In the genomic region with DNA sequence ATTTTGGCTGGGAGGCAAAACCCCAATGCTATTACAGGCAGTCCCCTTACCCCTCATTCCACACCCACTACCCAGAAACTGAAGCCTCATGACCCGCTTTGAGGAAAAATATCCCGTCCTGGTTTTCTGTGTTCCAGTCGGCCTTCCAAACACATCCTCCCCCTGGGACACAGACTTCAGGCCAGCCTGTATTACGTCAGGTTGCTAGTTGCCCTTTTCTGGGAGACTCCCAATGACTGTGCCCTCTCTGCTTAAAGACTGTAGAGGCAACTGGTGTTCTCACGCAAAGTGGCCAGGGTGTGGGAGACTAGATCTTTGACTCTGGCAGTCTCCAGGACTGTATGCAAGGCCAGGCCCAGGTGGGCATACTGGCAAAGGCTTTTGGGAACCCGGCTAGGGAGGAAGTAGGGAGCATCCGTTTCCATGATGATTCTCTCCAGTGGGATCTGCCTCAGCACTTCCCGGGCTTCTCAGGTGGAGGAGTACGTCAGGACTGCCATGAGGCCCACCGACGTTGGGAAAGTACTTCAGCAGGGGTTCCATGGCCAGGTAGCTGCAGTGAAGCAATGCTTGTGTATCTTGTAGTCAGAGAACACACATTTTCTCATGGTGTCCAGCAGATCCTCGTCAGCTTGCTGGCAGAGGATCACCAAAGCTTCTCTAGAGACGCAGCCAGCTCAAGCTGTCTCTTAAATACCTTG, we compare ENCODE assay signal across 14 cellular contexts.
"Had no signal": no experiment of that assay in that cellular context is flagged by ENCODE, and none has a peak within 500 bp of the region (broad histone marks: within the 10 kb centered on the region; RNA-seq: fewer than 3 reads in every experiment).

No MANE protein-coding gene starts in this region.

- H3K27me3 ChIP-seq: esophagus squamous epithelium, neural progenitor cell, ovary, tibial nerve had no signal

- H2AFZ ChIP-seq: neural progenitor cell had no signal

- H3K9ac ChIP-seq: neural progenitor cell had no signal

- ATAC-seq: activated CD8-positive, alpha-beta T cell treated with anti-CD3 and anti-CD28 coated beads for 36 hours; stimulated activated memory B cell treated with anti-CD40 and anti-IgM and Interleukin-4, amounts not matched to agents 10 μg/mL and 1 μg/mL and 100 μg/mL, for 72 hours; T-helper 17 cell had no signal

- H3K27ac Mint-ChIP-seq: activated CD8-positive, alpha-beta T cell treated with anti-CD3 and anti-CD28 coated beads for 36 hours; activated T-helper 1 cell treated with anti-CD3 and anti-CD28 coated beads, Interleukin-12 subunit alpha, Interleukin-12 subunit beta, Interleukin-2, Interleukin-4 antibody, amounts not matched to agents 30 ng/mL and 10 ng/mL and 1 ng/mL, durations not matched to agents 14 hours and 24 hours and 36 hours; neural progenitor cell; stimulated activated memory B cell treated with anti-CD40 and anti-IgM and Interleukin-4, amounts not matched to agents 10 μg/mL and 1 μg/mL and 100 μg/mL, for 72 hours; T-helper 17 cell had no signal

- H3K4me3 ChIP-seq: esophagus squamous epithelium, lung, neural progenitor cell, ovary, tibial nerve had no signal

- H3K27me3 Mint-ChIP-seq: activated CD8-positive, alpha-beta T cell treated with anti-CD3 and anti-CD28 coated beads for 36 hours; stimulated activated memory B cell treated with anti-CD40 and anti-IgM and Interleukin-4, amounts not matched to agents 10 μg/mL and 1 μg/mL and 100 μg/mL, for 72 hours; T-helper 17 cell had no signal

- H3K9me3 Mint-ChIP-seq: activated T-helper 1 cell treated with anti-CD3 and anti-CD28 coated beads, Interleukin-12 subunit alpha, Interleukin-12 subunit beta, Interleukin-2, Interleukin-4 antibody, amounts not matched to agents 30 ng/mL and 10 ng/mL and 1 ng/mL, durations not matched to agents 14 hours and 24 hours and 36 hours; immature natural killer cell; stimulated activated memory B cell treated with anti-CD40 and anti-IgM and Interleukin-4, amounts not matched to agents 10 μg/mL and 1 μg/mL and 100 μg/mL, for 72 hours had no signal

- H3K27ac ChIP-seq: esophagus squamous epithelium, neural progenitor cell, tibial nerve, WERI-Rb-1 had no signal

- H3K4me2 ChIP-seq: neural progenitor cell had no signal

- H3K36me3 ChIP-seq: ovary had no signal

- DNase-seq: activated CD8-positive, alpha-beta T cell treated with anti-CD3 and anti-CD28 coated beads for 36 hours; activated naive CD4-positive, alpha-beta T cell treated with Interleukin-2 at 50 U/mL for 16 hours; anterior cingulate cortex; esophagus squamous epithelium; immature natural killer cell; midbrain; ovary; T-helper 17 cell; WERI-Rb-1 had no signal

- H3K4me3 Mint-ChIP-seq: activated CD8-positive, alpha-beta T cell treated with anti-CD3 and anti-CD28 coated beads for 36 hours; activated T-helper 1 cell treated with anti-CD3 and anti-CD28 coated beads, Interleukin-12 subunit alpha, Interleukin-12 subunit beta, Interleukin-2, Interleukin-4 antibody, amounts not matched to agents 30 ng/mL and 10 ng/mL and 1 ng/mL, durations not matched to agents 14 hours and 24 hours and 36 hours; immature natural killer cell; neural progenitor cell; stimulated activated memory B cell treated with anti-CD40 and anti-IgM and Interleukin-4, amounts not matched to agents 10 μg/mL and 1 μg/mL and 100 μg/mL, for 72 hours; T-helper 17 cell had no signal

- H3K4me1 ChIP-seq: esophagus squamous epithelium, tibial nerve had no signal

- H3K4me1 Mint-ChIP-seq: neural progenitor cell had no signal

- H3K9me3 ChIP-seq: esophagus squamous epithelium, ovary had no signal
